8 cellular contexts compared by ENCODE assay signal in the genomic region with DNA sequence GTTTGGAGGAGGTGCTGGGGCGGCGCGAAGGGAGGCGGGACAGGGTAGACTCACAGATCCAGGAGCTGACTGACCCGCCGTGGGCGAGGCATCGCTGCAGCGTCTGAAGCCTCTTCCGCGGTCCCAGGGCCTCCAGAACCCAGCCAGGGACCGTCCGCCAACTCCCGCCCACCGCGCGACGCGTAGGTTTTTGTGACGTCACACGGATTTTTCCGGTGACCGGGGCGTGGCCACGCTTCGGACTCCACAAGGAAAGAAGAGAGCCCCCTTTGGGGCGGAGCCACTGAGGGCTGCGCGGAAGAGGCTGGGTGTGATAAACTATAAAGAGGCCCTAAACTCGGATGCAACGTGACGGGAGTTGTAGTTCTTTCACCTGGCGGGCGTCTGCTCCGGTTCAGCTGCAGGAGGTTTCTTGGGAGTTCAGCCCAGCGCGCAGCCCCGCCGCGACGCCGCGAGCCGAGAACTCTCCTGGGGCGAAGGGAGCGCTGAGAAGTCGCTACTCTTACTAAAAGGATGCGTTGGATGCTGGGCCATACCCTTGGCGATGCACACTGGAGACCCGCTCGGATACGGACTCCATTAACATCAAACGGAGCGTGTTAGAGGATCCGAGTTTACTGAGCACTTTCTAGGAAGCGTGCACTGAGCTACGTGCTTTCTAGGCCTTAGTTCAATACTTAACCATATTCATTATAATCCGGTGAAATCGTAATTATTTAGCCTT.
A peak's percentile ranks its signal among the peaks of the same experiment; 100 is the strongest.
DNase-seq lines count a peak whose midpoint lies in the region; ATAC-seq, FAIRE-seq and TF ChIP-seq lines count a peak whose summit lies in the region.

A gene (minus strand): TSS at position 105 of the 724 bp plus-strand sequence. CDS start 13 bp downstream, at position 92.

- H3K4me3 ChIP-seq in AG09309 (ENCODE audit: control insufficient read depth, low read depth, low read length): peak within 1 kb of the TSS; percentile 62

- no peak for TF ChIP-seq CTCF in AG09309 (IDR thresholded peaks at IDR 0.05; ENCODE audit: control insufficient read depth, insufficient read depth, low read depth, low read length, missing control alignments)

- FAIRE-seq in islet of Langerhans (lab: Jason Lieb, UNC): peak; percentile 69

- ATAC-seq in GM19023 (IDR thresholded peaks at IDR 0.05; ENCODE audit: unreplicated experiment): peak; percentile 97
- ATAC-seq in HG03196 (IDR thresholded peaks at IDR 0.05; ENCODE audit: unreplicated experiment): peak; percentile 93
- peak; percentile 90 to 92 for ATAC-seq in activated CD4-positive, CD25-positive, alpha-beta regulatory T cell treated with anti-CD3 and anti-CD28 coated beads, Interleukin-2, amount 50 U/mL, for 24 hours

- DNase-seq in AG09309 (ENCODE audit: low read depth): peak; percentile 96
- peak; percentile 98 for DNase-seq in NCI-H345 treated with DMSO at 0.1 percent for 48 hours (lab: John Stamatoyannopoulos, UW; ENCODE audit: unreplicated experiment)
- peak; percentile 99 for DNase-seq in cerebellar cortex (ENCODE audit: low spot score)
- DNase-seq in stimulated activated CD4-positive, alpha-beta T cell treated with anti-CD3 and anti-CD28 coated beads, Interleukin-12 subunit alpha, Interleukin-12 subunit beta, amount 100 ng/mL, for 24 hours (ENCODE audit: low read depth in 2 of 2): peak; percentile 99

Comparison
In these comparisons a context has a peak if more than half of its experiments do, and no peak if none do; other contexts are left out.
1. Peak in every context shown above with its lines: DNase-seq, ATAC-seq and H3K4me3 ChIP-seq.